ENCODE assay signal across 8 cellular contexts in the genomic region with DNA sequence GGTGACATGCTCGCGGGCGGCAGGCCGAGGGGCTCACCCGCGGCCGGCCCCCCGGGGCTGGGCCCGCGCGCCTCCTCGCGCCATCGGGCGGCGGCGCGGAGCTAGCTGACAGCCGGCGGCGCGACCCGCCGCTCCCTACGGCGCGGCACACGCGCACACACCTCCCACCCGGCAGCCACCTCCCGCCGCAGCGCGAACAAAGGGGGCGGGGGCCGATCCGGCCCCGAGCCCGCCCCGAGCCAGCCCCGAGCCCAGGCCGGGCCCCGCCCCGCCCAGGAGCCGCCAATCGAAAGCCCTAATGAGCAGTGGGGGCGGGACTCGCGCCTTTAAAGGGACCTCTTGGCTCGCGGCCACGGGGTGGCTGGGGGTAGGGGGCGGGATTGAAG. TPM values are rescaled to one million over a fixed set of nuclear protein-coding genes. Genes with fewer than 3 reads are reported as not detected.
A peak's percentile ranks its signal among the peaks of the same experiment; 100 is the strongest.
DNase-seq lines count a peak whose midpoint lies in the region; ATAC-seq, FAIRE-seq and TF ChIP-seq lines count a peak whose summit lies in the region.

A gene with protein sequence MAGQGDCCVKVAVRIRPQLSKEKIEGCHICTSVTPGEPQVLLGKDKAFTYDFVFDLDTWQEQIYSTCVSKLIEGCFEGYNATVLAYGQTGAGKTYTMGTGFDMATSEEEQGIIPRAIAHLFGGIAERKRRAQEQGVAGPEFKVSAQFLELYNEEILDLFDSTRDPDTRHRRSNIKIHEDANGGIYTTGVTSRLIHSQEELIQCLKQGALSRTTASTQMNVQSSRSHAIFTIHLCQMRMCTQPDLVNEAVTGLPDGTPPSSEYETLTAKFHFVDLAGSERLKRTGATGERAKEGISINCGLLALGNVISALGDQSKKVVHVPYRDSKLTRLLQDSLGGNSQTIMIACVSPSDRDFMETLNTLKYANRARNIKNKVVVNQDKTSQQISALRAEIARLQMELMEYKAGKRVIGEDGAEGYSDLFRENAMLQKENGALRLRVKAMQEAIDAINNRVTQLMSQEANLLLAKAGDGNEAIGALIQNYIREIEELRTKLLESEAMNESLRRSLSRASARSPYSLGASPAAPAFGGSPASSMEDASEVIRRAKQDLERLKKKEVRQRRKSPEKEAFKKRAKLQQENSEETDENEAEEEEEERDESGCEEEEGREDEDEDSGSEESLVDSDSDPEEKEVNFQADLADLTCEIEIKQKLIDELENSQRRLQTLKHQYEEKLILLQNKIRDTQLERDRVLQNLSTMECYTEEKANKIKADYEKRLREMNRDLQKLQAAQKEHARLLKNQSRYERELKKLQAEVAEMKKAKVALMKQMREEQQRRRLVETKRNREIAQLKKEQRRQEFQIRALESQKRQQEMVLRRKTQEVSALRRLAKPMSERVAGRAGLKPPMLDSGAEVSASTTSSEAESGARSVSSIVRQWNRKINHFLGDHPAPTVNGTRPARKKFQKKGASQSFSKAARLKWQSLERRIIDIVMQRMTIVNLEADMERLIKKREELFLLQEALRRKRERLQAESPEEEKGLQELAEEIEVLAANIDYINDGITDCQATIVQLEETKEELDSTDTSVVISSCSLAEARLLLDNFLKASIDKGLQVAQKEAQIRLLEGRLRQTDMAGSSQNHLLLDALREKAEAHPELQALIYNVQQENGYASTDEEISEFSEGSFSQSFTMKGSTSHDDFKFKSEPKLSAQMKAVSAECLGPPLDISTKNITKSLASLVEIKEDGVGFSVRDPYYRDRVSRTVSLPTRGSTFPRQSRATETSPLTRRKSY (N-terminal part only) (minus strand): TSS at position 198 of the 386 bp plus-strand sequence. CDS start 331 bp downstream, outside the sequence.

- H3K27me3 ChIP-seq in BLaER1 (no peaks in the 10 kb centered on the region), endocrine pancreas (ENCODE audit: control insufficient read depth, insufficient read depth, low read length) (no peaks in the 10 kb centered on the region)

- peak; percentile 48 for ATAC-seq in HG03457 (IDR thresholded peaks at IDR 0.05; ENCODE audit: unreplicated experiment)
- ATAC-seq in mucosa of descending colon, result peak; percentile 78

- peak within 1 kb of the TSS; percentile 96 for H3K4me2 ChIP-seq in BLaER1

- H3K9ac ChIP-seq in BLaER1 (peak within 1 kb of the TSS; percentile 92), endocrine pancreas (ENCODE audit: control insufficient read depth, insufficient read depth, low read length) (peak within 1 kb of the TSS; percentile 22)

- intact Hi-C loops in mucosa of descending colon (cut with DNase I, micrococcal nuclease), result no loop called here

- peak within 1 kb of the TSS; percentile 89 for H3K27ac ChIP-seq in BLaER1

- H3K9me3 ChIP-seq in BLaER1, result no peaks in the 10 kb centered on the region
- no peaks in the 10 kb centered on the region for H3K9me3 ChIP-seq in endocrine pancreas (ENCODE audit: control insufficient read depth, low read length)
- no peaks in the 10 kb centered on the region for H3K9me3 ChIP-seq in mucosa of descending colon

- H3K4me1 ChIP-seq in BLaER1 (peaks cover 90% of the 10 kb centered on the region), endocrine pancreas (ENCODE audit: control insufficient read depth, insufficient read depth, low read length) (no peaks in the 10 kb centered on the region), mucosa of descending colon (ENCODE audit: low read depth) (peaks cover 48% of the 10 kb centered on the region)

- DNase-seq in GM19239 (ENCODE audit: insufficient read length, low spot score) (peak; percentile 80), NCI-H774 (lab: John Stamatoyannopoulos, UW) (peak; percentile 83), mucosa of descending colon (peak; percentile 91 to 94 (median 94))
- DNase-seq in activated CD8-positive, alpha-beta memory T cell treated with anti-CD3 and anti-CD28 coated beads for 4 hours (ENCODE audit: low read depth in 2 of 2), result peak; percentile 80 to 82
- peak; percentile 92 for DNase-seq in stimulated activated CD8-positive, alpha-beta memory T cell treated with anti-CD3 and anti-CD28 coated beads, Interleukin-4, amount 100 ng/mL, for 48 hours

- H3K4me3 ChIP-seq in BLaER1 (peak within 1 kb of the TSS; percentile 86), endocrine pancreas (ENCODE audit: control insufficient read depth, insufficient read depth, low read length) (no peak within 1 kb of the TSS), mucosa of descending colon (peak within 1 kb of the TSS; percentile 34)

- no peaks in the 10 kb centered on the region for H3K36me3 ChIP-seq in BLaER1
- no peaks in the 10 kb centered on the region for H3K36me3 ChIP-seq in endocrine pancreas (ENCODE audit: control insufficient read depth, insufficient read depth, low read length)
- no peaks in the 10 kb centered on the region for H3K36me3 ChIP-seq in mucosa of descending colon (ENCODE audit: low read depth)

- TF ChIP-seq CTCF in mucosa of descending colon (IDR thresholded peaks at IDR 0.05), result no peak

- peaks cover 9% of the 10 kb centered on the region for H4K20me1 ChIP-seq in BLaER1

- FAIRE-seq in GM19239 (lab: Jason Lieb, UNC), result no peak

RNA-seq across cellular contexts. Expression of the gene that starts here (rescaled TPM):
- total RNA-seq in mucosa of descending colon, result 10 to 100 TPM in 1 of 3 donors, 1 to 10 TPM in 2; 3.2 to 10.5 (median 4.0) TPM
